Comparison of ENCODE assay signal across 1 cellular context in the genomic region with DNA sequence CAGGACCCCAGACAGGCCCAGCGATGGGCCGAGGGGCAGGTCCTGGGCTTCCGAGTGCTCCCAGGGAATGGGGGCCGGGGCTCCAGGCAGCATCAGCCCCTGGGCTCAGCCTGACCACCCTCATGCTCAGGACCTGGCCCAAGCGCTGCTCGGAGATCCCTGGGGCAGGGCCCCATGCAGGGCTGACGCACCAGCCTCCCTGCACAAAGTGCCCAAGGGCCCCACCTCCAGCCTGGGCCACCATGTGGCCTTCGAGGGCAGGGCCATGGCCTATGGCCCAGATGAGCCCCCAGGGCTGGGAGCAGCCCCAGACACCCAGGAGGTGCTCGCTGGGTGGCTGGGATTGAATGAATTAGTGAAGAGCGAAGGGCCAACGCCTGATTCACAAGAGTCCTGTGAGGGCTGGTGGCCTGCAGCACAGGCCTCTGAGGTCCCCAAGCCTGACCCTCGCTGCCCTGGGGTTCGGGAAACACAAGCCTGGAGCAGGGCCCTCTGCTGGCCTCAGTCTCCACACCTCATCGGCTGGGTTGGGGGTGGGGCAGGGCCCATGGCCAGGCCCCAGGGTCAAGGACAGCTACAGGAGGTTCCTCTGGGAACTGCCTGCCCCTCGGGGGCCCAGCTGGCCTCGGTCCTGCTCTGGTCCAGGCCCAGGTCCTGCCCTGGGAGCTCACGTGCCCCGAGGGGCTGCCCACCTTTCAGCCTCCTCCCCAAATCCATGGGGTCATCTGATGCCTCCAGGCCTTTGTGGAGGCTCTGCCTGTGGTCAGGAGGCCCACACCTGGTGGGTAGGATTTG.
TF ChIP-seq lines count a peak whose summit lies in the region.

No MANE protein-coding gene starts in this region.

TF ChIP-seq in HepG2, 621 proteins besides CTCF, POLR2A, EP300 and RAD21 (continued from another document and continues in another):
- TF ChIP-seq, protein P1, sequence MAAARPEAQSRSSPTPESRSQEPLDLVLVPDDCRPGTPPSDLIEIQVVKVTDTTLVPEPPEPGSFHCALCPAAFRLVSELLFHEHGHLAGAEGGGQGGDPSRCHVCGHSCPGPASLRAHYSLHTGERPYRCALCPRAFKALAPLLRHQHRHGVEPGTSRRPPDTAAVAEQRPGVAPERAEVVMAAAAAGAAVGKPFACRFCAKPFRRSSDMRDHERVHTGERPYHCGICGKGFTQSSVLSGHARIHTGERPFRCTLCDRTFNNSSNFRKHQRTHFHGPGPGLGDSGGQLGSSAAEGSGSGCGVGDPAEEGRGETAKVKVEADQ (CRISPR knock-in tag; IDR thresholded peaks at IDR 0.05; ENCODE audit: borderline replicate concordance): no peak
- TF ChIP-seq KDM6A (CRISPR knock-in tag; IDR thresholded peaks at IDR 0.05; ENCODE audit: low read depth) (peak; percentile 81; the same call in 1 of the 2 replicates), NR2F6 (IDR thresholded peaks at IDR 0.05) (peak; percentile 99), NR2F6 (CRISPR knock-in tag; IDR thresholded peaks at IDR 0.05) (peak; percentile 99), HNF4G (IDR thresholded peaks at IDR 0.05; ENCODE audit: borderline replicate concordance, low read depth, low read length) (peak; percentile 50; the same call in 1 of the 2 replicates), HNF4G (CRISPR knock-in tag; IDR thresholded peaks at IDR 0.05; ENCODE audit: borderline replicate concordance, low read depth) (peak; percentile 76; the same call in 1 of the 2 replicates), PLRG1 (conservative IDR thresholded peaks at IDR 0.05) (no peak), HDAC6 (IDR thresholded peaks at IDR 0.05; ENCODE audit: low read depth, low read length) (no peak), YEATS4 (CRISPR knock-in tag; IDR thresholded peaks at IDR 0.05; ENCODE audit: borderline replicate concordance) (peak; percentile 53; the same call in 1 of the 2 replicates), ZNF543 (CRISPR knock-in tag; IDR thresholded peaks at IDR 0.05) (peak; percentile 96), NR1H2 (CRISPR knock-in tag; IDR thresholded peaks at IDR 0.05; ENCODE audit: borderline replicate concordance, low read depth) (0 out of 2 replicates have a peak, but pooled peaks have one; percentile 49), ATF7 (IDR thresholded peaks at IDR 0.05) (no peak), ATF7 (CRISPR knock-in tag; IDR thresholded peaks at IDR 0.05) (peak; percentile 74; the same call in 1 of the 2 replicates), ZNF674 (CRISPR knock-in tag; IDR thresholded peaks at IDR 0.05; ENCODE audit: low read depth) (no peak), GFI1 (CRISPR knock-in tag; IDR thresholded peaks at IDR 0.05; ENCODE audit: borderline replicate concordance) (no peak), ZNF775 (CRISPR knock-in tag; IDR thresholded peaks at IDR 0.05; ENCODE audit: borderline replicate concordance) (no peak), NFYC (CRISPR knock-in tag; IDR thresholded peaks at IDR 0.05) (no peak), ZNF367 (CRISPR knock-in tag; IDR thresholded peaks at IDR 0.05; ENCODE audit: borderline replicate concordance) (peak; percentile 10; the same call in 1 of the 2 replicates), ZFP41 (CRISPR knock-in tag; IDR thresholded peaks at IDR 0.05; ENCODE audit: borderline replicate concordance) (no peak), ONECUT2 (CRISPR knock-in tag; IDR thresholded peaks at IDR 0.05) (0 out of 2 replicates have a peak, but pooled peaks have one; percentile 23), SMAD9 (CRISPR knock-in tag; IDR thresholded peaks at IDR 0.05) (no peak), TAF15 (IDR thresholded peaks at IDR 0.05; ENCODE audit: low read depth, low read length, poor library complexity, severe bottlenecking) (no peak), MED13 (CRISPR knock-in tag; IDR thresholded peaks at IDR 0.05) (peak; percentile 87), KLF9 (CRISPR knock-in tag; IDR thresholded peaks at IDR 0.05; ENCODE audit: low read depth) (0 out of 2 replicates have a peak, but pooled peaks have one; percentile 66), MTA1 (CRISPR knock-in tag; IDR thresholded peaks at IDR 0.05; ENCODE audit: borderline replicate concordance) (peak; percentile 98), ZNF768 (CRISPR knock-in tag; IDR thresholded peaks at IDR 0.05) (no peak), TEAD3 (CRISPR knock-in tag; optimal IDR thresholded peaks at IDR 0.05; ENCODE audit: borderline replicate concordance) (peak; percentile 40), POLR2AphosphoS2 (IDR thresholded peaks at IDR 0.05; ENCODE audit: low read depth, low read length) (no peak), ZNF781 (CRISPR knock-in tag; IDR thresholded peaks at IDR 0.05; ENCODE audit: borderline replicate concordance, not compliant biosample characterization) (peak; percentile 91), ZNF350 (CRISPR knock-in tag; IDR thresholded peaks at IDR 0.05; ENCODE audit: borderline replicate concordance, low read depth) (peak; percentile 92), NFE2L1 (CRISPR knock-in tag; IDR thresholded peaks at IDR 0.05; ENCODE audit: borderline replicate concordance) (0 out of 2 replicates have a peak, but pooled peaks have one; percentile 46), ZNF747 (CRISPR knock-in tag; IDR thresholded peaks at IDR 0.05; ENCODE audit: borderline replicate concordance) (peak; percentile 22; the same call in 1 of the 2 replicates), PHB2 (IDR thresholded peaks at IDR 0.05; ENCODE audit: partially characterized antibody) (no peak), SOX5 (CRISPR knock-in tag; IDR thresholded peaks at IDR 0.05; ENCODE audit: borderline replicate concordance) (peak; percentile 61), REPIN1 (CRISPR knock-in tag; IDR thresholded peaks at IDR 0.05; ENCODE audit: borderline replicate concordance, low read depth) (peak; percentile 97), RBAK (CRISPR knock-in tag; IDR thresholded peaks at IDR 0.05) (no peak), NONO (IDR thresholded peaks at IDR 0.05) (no peak), NONO (CRISPR knock-in tag; conservative IDR thresholded peaks at IDR 0.05) (no peak), ZNF703 (CRISPR knock-in tag; IDR thresholded peaks at IDR 0.05; ENCODE audit: borderline replicate concordance) (no peak; the same call in 1 of the 2 replicates), TP53 (CRISPR knock-in tag; conservative IDR thresholded peaks at IDR 0.05) (no peak), THYN1 (CRISPR knock-in tag; IDR thresholded peaks at IDR 0.05; ENCODE audit: borderline replicate concordance, low read depth) (0 out of 2 replicates have a peak, but pooled peaks have one; percentile 68), ERF (CRISPR knock-in tag; IDR thresholded peaks at IDR 0.05) (peak; percentile 72; the same call in 1 of the 2 replicates), TBX3 (IDR thresholded peaks at IDR 0.05; ENCODE audit: borderline replicate concordance) (no peak), KDM5B (CRISPR knock-in tag; IDR thresholded peaks at IDR 0.05; ENCODE audit: borderline replicate concordance) (peak; percentile 65; the same call in 1 of the 2 replicates), NPAS2 (CRISPR knock-in tag; IDR thresholded peaks at IDR 0.05; ENCODE audit: borderline replicate concordance) (no peak)
- TF ChIP-seq, protein P2, sequence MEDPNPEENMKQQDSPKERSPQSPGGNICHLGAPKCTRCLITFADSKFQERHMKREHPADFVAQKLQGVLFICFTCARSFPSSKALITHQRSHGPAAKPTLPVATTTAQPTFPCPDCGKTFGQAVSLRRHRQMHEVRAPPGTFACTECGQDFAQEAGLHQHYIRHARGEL (CRISPR knock-in tag; IDR thresholded peaks at IDR 0.05): no peak
- TF ChIP-seq, protein P3, sequence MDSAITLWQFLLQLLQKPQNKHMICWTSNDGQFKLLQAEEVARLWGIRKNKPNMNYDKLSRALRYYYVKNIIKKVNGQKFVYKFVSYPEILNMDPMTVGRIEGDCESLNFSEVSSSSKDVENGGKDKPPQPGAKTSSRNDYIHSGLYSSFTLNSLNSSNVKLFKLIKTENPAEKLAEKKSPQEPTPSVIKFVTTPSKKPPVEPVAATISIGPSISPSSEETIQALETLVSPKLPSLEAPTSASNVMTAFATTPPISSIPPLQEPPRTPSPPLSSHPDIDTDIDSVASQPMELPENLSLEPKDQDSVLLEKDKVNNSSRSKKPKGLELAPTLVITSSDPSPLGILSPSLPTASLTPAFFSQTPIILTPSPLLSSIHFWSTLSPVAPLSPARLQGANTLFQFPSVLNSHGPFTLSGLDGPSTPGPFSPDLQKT (CRISPR knock-in tag; IDR thresholded peaks at IDR 0.05; ENCODE audit: borderline replicate concordance): no peak
- TF ChIP-seq, protein P4, sequence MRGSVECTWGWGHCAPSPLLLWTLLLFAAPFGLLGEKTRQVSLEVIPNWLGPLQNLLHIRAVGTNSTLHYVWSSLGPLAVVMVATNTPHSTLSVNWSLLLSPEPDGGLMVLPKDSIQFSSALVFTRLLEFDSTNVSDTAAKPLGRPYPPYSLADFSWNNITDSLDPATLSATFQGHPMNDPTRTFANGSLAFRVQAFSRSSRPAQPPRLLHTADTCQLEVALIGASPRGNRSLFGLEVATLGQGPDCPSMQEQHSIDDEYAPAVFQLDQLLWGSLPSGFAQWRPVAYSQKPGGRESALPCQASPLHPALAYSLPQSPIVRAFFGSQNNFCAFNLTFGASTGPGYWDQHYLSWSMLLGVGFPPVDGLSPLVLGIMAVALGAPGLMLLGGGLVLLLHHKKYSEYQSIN (CRISPR knock-in tag; IDR thresholded peaks at IDR 0.05; ENCODE audit: borderline replicate concordance): no peak
- TF ChIP-seq, protein P5, sequence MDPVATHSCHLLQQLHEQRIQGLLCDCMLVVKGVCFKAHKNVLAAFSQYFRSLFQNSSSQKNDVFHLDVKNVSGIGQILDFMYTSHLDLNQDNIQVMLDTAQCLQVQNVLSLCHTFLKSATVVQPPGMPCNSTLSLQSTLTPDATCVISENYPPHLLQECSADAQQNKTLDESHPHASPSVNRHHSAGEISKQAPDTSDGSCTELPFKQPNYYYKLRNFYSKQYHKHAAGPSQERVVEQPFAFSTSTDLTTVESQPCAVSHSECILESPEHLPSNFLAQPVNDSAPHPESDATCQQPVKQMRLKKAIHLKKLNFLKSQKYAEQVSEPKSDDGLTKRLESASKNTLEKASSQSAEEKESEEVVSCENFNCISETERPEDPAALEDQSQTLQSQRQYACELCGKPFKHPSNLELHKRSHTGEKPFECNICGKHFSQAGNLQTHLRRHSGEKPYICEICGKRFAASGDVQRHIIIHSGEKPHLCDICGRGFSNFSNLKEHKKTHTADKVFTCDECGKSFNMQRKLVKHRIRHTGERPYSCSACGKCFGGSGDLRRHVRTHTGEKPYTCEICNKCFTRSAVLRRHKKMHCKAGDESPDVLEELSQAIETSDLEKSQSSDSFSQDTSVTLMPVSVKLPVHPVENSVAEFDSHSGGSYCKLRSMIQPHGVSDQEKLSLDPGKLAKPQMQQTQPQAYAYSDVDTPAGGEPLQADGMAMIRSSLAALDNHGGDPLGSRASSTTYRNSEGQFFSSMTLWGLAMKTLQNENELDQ (CRISPR knock-in tag; IDR thresholded peaks at IDR 0.05; ENCODE audit: borderline replicate concordance): no peak
- TF ChIP-seq, protein P6, sequence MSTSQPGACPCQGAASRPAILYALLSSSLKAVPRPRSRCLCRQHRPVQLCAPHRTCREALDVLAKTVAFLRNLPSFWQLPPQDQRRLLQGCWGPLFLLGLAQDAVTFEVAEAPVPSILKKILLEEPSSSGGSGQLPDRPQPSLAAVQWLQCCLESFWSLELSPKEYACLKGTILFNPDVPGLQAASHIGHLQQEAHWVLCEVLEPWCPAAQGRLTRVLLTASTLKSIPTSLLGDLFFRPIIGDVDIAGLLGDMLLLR (CRISPR knock-in tag; IDR thresholded peaks at IDR 0.05): no peak
- TF ChIP-seq, protein P7, sequence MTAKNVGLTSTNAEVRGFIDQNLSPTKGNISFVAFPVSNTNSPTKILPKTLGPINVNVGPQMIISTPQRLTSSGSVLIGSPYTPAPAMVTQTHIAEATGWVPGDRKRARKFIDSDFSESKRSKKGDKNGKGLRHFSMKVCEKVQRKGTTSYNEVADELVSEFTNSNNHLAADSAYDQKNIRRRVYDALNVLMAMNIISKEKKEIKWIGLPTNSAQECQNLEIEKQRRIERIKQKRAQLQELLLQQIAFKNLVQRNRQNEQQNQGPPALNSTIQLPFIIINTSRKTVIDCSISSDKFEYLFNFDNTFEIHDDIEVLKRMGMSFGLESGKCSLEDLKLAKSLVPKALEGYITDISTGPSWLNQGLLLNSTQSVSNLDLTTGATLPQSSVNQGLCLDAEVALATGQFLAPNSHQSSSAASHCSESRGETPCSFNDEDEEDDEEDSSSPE (CRISPR knock-in tag; IDR thresholded peaks at IDR 0.05): peak; percentile 45; the same call in 1 of the 2 replicates
- TF ChIP-seq, protein P8, sequence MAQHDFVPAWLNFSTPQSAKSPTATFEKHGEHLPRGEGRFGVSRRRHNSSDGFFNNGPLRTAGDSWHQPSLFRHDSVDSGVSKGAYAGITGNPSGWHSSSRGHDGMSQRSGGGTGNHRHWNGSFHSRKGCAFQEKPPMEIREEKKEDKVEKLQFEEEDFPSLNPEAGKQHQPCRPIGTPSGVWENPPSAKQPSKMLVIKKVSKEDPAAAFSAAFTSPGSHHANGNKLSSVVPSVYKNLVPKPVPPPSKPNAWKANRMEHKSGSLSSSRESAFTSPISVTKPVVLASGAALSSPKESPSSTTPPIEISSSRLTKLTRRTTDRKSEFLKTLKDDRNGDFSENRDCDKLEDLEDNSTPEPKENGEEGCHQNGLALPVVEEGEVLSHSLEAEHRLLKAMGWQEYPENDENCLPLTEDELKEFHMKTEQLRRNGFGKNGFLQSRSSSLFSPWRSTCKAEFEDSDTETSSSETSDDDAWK (CRISPR knock-in tag; IDR thresholded peaks at IDR 0.05): no peak
- TF ChIP-seq, protein P9, sequence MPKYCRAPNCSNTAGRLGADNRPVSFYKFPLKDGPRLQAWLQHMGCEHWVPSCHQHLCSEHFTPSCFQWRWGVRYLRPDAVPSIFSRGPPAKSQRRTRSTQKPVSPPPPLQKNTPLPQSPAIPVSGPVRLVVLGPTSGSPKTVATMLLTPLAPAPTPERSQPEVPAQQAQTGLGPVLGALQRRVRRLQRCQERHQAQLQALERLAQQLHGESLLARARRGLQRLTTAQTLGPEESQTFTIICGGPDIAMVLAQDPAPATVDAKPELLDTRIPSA (CRISPR knock-in tag; IDR thresholded peaks at IDR 0.05; ENCODE audit: borderline replicate concordance): no peak
- TF ChIP-seq, protein P10, sequence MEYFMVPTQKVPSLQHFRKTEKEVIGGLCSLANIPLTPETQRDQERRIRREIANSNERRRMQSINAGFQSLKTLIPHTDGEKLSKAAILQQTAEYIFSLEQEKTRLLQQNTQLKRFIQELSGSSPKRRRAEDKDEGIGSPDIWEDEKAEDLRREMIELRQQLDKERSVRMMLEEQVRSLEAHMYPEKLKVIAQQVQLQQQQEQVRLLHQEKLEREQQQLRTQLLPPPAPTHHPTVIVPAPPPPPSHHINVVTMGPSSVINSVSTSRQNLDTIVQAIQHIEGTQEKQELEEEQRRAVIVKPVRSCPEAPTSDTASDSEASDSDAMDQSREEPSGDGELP (IDR thresholded peaks at IDR 0.05; ENCODE audit: borderline replicate concordance, low read depth): peak; percentile 91; the same call in 1 of the 2 replicates
- TF ChIP-seq, protein P11, sequence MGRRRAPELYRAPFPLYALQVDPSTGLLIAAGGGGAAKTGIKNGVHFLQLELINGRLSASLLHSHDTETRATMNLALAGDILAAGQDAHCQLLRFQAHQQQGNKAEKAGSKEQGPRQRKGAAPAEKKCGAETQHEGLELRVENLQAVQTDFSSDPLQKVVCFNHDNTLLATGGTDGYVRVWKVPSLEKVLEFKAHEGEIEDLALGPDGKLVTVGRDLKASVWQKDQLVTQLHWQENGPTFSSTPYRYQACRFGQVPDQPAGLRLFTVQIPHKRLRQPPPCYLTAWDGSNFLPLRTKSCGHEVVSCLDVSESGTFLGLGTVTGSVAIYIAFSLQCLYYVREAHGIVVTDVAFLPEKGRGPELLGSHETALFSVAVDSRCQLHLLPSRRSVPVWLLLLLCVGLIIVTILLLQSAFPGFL (CRISPR knock-in tag; IDR thresholded peaks at IDR 0.05): no peak
